Comparison of ENCODE assay signal across 32 cellular contexts in genomic region chr6:130409394-130410095, GRCh38. TPM values are rescaled to one million over a fixed set of nuclear protein-coding genes. Genes with fewer than 3 reads are reported as not detected.
DNase-seq lines count a peak whose midpoint lies in the region; ATAC-seq and TF ChIP-seq lines count a peak whose summit lies in the region.
"Had no signal": no experiment of that assay in that cellular context is flagged by ENCODE, and none has a peak within 500 bp of the region (broad histone marks: within the 10 kb centered on the region; RNA-seq: fewer than 3 reads in every experiment).

No MANE protein-coding gene starts in this region.

- no TSS peak for BruUV-seq in PC-9 (replicated peaks; lab: Mats Ljungman, UMichigan)

- peak overlapping the region; percentile 54 for H3K4me2 ChIP-seq in SK-N-SH
- no peak overlapping the region for H3K4me2 ChIP-seq in smooth muscle cell
- no peak overlapping the region for H3K4me2 ChIP-seq in PC-9

- peaks cover 0 to 11% (median 2%) of the 10 kb centered on the region in 3 donors for H3K36me3 Mint-ChIP-seq in naive thymus-derived CD8-positive, alpha-beta T cell
- H3K36me3 Mint-ChIP-seq: CD8-positive, alpha-beta T cell had no signal

- no peak overlapping the region for H3K4me3 Mint-ChIP-seq in naive thymus-derived CD8-positive, alpha-beta T cell
- H3K4me3 Mint-ChIP-seq: activated B cell treated with CpG ODN at 0.5 μM for 24 hours; activated CD8-positive, alpha-beta memory T cell treated with anti-CD3 and anti-CD28 coated beads, Interleukin-2, amount 10 ng/mL, durations not matched to agents 7 days and 5 days; B cell; CD8-positive, alpha-beta T cell; naive B cell had no signal

- peaks cover 99% of the 10 kb centered on the region for H3K79me2 ChIP-seq in SK-N-SH (ENCODE audit: insufficient read depth)
- peaks cover 100% of the 10 kb centered on the region for H3K79me2 ChIP-seq in smooth muscle cell (ENCODE audit: low read depth)
- no peaks in the 10 kb centered on the region for H3K79me2 ChIP-seq in PC-9 (ENCODE audit: low read depth)

- no peak overlapping the region for H3K9ac ChIP-seq in SK-N-SH
- H3K9ac ChIP-seq in adipocyte (ENCODE audit: low read length) = no peak overlapping the region
- no peak overlapping the region for H3K9ac ChIP-seq in smooth muscle cell (ENCODE audit: low read depth)

- POLR2A ChIA-PET in SK-N-SH (lab: Yijun Ruan, JAX) (no interaction called here), PC-9 (lab: Charles Lee; ENCODE audit: unreplicated experiment) (no interaction called here)
- POLR2A ChIA-PET in naive thymus-derived CD8-positive, alpha-beta T cell (lab: Charles Lee) = no interaction called here

- no peak for TF ChIP-seq CTCF in SK-N-SH (IDR thresholded peaks at IDR 0.05)
- TF ChIP-seq CTCF in smooth muscle cell (IDR thresholded peaks at IDR 0.05; ENCODE audit: borderline replicate concordance, insufficient read depth, poor library complexity, severe bottlenecking) = no peak
- no peak for TF ChIP-seq CTCF in PC-9 (conservative IDR thresholded peaks at IDR 0.05)

- CTCF ChIA-PET in SK-N-SH (lab: Yijun Ruan, JAX) (interaction anchor here (1.0 kb wide), 1 partner anchor 14 kb away, joined by 3 read pairs; no protein-coding TSS in a partner anchor), PC-9 (lab: Charles Lee) (no interaction called here)

- peaks cover 0 to 6% (median 1%) of the 10 kb centered on the region in 4 donors for H3K4me1 Mint-ChIP-seq in naive thymus-derived CD8-positive, alpha-beta T cell
- H3K4me1 Mint-ChIP-seq: activated B cell treated with CpG ODN at 0.5 μM for 24 hours, B cell, naive B cell had no signal

- H3K27ac Mint-ChIP-seq in naive thymus-derived CD8-positive, alpha-beta T cell = no peak overlapping the region
- H3K27ac Mint-ChIP-seq: activated B cell treated with CpG ODN at 0.5 μM for 24 hours; activated CD8-positive, alpha-beta memory T cell treated with anti-CD3 and anti-CD28 coated beads, Interleukin-2, amount 10 ng/mL, durations not matched to agents 7 days and 5 days; B cell; CD8-positive, alpha-beta T cell; naive B cell had no signal

- H3K4me1 ChIP-seq in SK-N-SH (ENCODE audit: control insufficient read depth in 1 of 2, insufficient read depth in 2 of 2, low read depth in 1 of 2, low read length in 1 of 2) (peaks cover 0 to 28% of the 10 kb centered on the region in 2 experiments; a peak in 1 of 4 replicates), adipocyte (ENCODE audit: control insufficient read depth, insufficient read depth, low read length) (peaks cover 36% of the 10 kb centered on the region), smooth muscle cell (ENCODE audit: low read depth) (peaks cover 15% of the 10 kb centered on the region), PC-9 (replicated peaks; ENCODE audit: insufficient read depth) (no peaks in the 10 kb centered on the region)
- H3K4me1 ChIP-seq: left ventricle myocardium inferior, stomach, thyroid gland had no signal

- H3K27me3 ChIP-seq in SK-N-SH (ENCODE audit: insufficient read depth) = no peaks in the 10 kb centered on the region
- no peaks in the 10 kb centered on the region for H3K27me3 ChIP-seq in adipocyte (replicated peaks; ENCODE audit: control insufficient read depth, insufficient read depth, low read length)
- H3K27me3 ChIP-seq in smooth muscle cell (ENCODE audit: low read depth) = no peaks in the 10 kb centered on the region
- no peaks in the 10 kb centered on the region for H3K27me3 ChIP-seq in PC-9 (ENCODE audit: insufficient read depth, low read depth)
- H3K27me3 ChIP-seq: adrenal gland, stomach, thyroid gland had no signal

- WGBS in SK-N-SH (ENCODE audit: low lambda C conversion rate) = 3% methylated on average over 2 of the region's 2 CpGs
- 74% methylated on average over 2 of the region's 2 CpGs for WGBS in smooth muscle cell (ENCODE audit: low lambda C conversion rate)

- no peak for ATAC-seq in SK-N-SH treated with all-trans-retinoic acid at 6 μM for 48 hours
- no peak for ATAC-seq in naive thymus-derived CD8-positive, alpha-beta T cell
- ATAC-seq: activated CD8-positive, alpha-beta memory T cell treated with anti-CD3 and anti-CD28 coated beads, Interleukin-2, amount 10 ng/mL, durations not matched to agents 7 days and 5 days; CD8-positive, alpha-beta T cell; Panc1 had no signal

- H3K4me3 ChIP-seq in SK-N-SH (ENCODE audit: low read depth in 2 of 2, low read length in 1 of 2) (no peak overlapping the region; a peak in 1 of 4 replicates), adipocyte (ENCODE audit: low read length) (no peak overlapping the region), smooth muscle cell (no peak overlapping the region), PC-9 (no peak overlapping the region)
- H3K4me3 ChIP-seq: adrenal gland, left ventricle myocardium inferior, skin epidermis, stomach, thyroid gland had no signal

- no peaks in the 10 kb centered on the region for H3K9me2 ChIP-seq in SK-N-SH
- no peaks in the 10 kb centered on the region for H3K9me2 ChIP-seq in PC-9 (ENCODE audit: insufficient read depth)

- H4K20me1 ChIP-seq in SK-N-SH (ENCODE audit: insufficient read depth) (peaks cover 9% of the 10 kb centered on the region), smooth muscle cell (ENCODE audit: low read depth) (peaks cover 100% of the 10 kb centered on the region), PC-9 (ENCODE audit: insufficient read depth) (no peaks in the 10 kb centered on the region)

- peaks cover 0 to 5% (median 0%) of the 10 kb centered on the region in 9 donors for H3K9me3 Mint-ChIP-seq in naive thymus-derived CD8-positive, alpha-beta T cell
- H3K9me3 Mint-ChIP-seq: activated B cell treated with CpG ODN at 0.5 μM for 24 hours; CD8-positive, alpha-beta T cell had no signal

- intact Hi-C loops in PC-9 (cut with micrococcal nuclease; ENCODE audit: unreplicated experiment) = no loop called here

- no peaks in the 10 kb centered on the region for H3K9me3 ChIP-seq in SK-N-SH
- H3K9me3 ChIP-seq in adipocyte (ENCODE audit: control insufficient read depth, low read length) = peaks cover 9% of the 10 kb centered on the region
- no peaks in the 10 kb centered on the region for H3K9me3 ChIP-seq in smooth muscle cell (replicated peaks; ENCODE audit: low read depth)
- no peaks in the 10 kb centered on the region for H3K9me3 ChIP-seq in PC-9 (ENCODE audit: insufficient read depth, low read depth)
- H3K9me3 ChIP-seq: adrenal gland, thyroid gland had no signal

- H3F3A ChIP-seq in SK-N-SH (replicated peaks; ENCODE audit: insufficient read depth) = peaks cover 18% of the 10 kb centered on the region
- peaks cover 7% of the 10 kb centered on the region for H3F3A ChIP-seq in smooth muscle cell (ENCODE audit: low read depth)
- no peaks in the 10 kb centered on the region for H3F3A ChIP-seq in PC-9 (ENCODE audit: insufficient read depth, low read depth)

- H3K27ac ChIP-seq in SK-N-SH (ENCODE audit: low read depth in 2 of 2, low read length in 1 of 2) (peak overlapping the region; percentile 11 to 68; a peak in 3 of 4 replicates), smooth muscle cell (ENCODE audit: low read depth) (peak overlapping the region; percentile 31), PC-9 (no peak overlapping the region)
- H3K27ac ChIP-seq: adrenal gland, left ventricle myocardium inferior, skin epidermis, stomach, thyroid gland had no signal

- TF ChIP-seq EP300 in SK-N-SH (IDR thresholded peaks at IDR 0.05; ENCODE audit: borderline replicate concordance in 1 of 2, low read depth in 1 of 2, low read length in 1 of 2) = no peak

- peaks cover 0 to 12% (median 0%) of the 10 kb centered on the region in 5 donors for H3K27me3 Mint-ChIP-seq in naive thymus-derived CD8-positive, alpha-beta T cell
- H3K27me3 Mint-ChIP-seq: activated CD8-positive, alpha-beta memory T cell treated with anti-CD3 and anti-CD28 coated beads, Interleukin-2, amount 10 ng/mL, durations not matched to agents 7 days and 5 days had no signal

- no peak for TF ChIP-seq RAD21 in SK-N-SH (IDR thresholded peaks at IDR 0.05; ENCODE audit: low read length)

- H2AFZ ChIP-seq in SK-N-SH (ENCODE audit: low read depth) (no peak overlapping the region), smooth muscle cell (ENCODE audit: low read depth) (no peak overlapping the region), PC-9 (no peak overlapping the region)

- DNase-seq in SK-N-SH (no peak), adipocyte (ENCODE audit: low read depth) (peak; percentile 75), fibroblast of peridontal ligament (ENCODE audit: extremely low read depth) (peak; percentile 63), smooth muscle cell (lab: John Stamatoyannopoulos, UW; ENCODE audit: unreplicated experiment) (no peak), NCI-H748 treated with DMSO at 0.1 percent for 48 hours (lab: John Stamatoyannopoulos, UW) (no peak), PC-9 (no peak)
- DNase-seq in naive thymus-derived CD8-positive, alpha-beta T cell = no peak
- DNase-seq: activated B cell treated with CpG ODN at 0.5 μM for 24 hours; activated CD8-positive, alpha-beta memory T cell treated with anti-CD3 and anti-CD28 coated beads, Interleukin-2, amount 10 ng/mL, durations not matched to agents 7 days and 5 days; activated T-cell treated with anti-CD3 and anti-CD28 coated beads, Interleukin-2, amount 50 U/mL, for 48 hours; adrenal gland; CD8-positive, alpha-beta T cell; DMS 273 treated with DMSO at 0.1 percent for 48 hours; effector CD8-positive, alpha-beta T cell; erythroblast; H7; Karpas-422; left ventricle myocardium inferior; naive B cell; NCI-H1436 treated with DMSO at 0.1 percent for 48 hours; NCI-H2107; nucleus accumbens; SHP77 treated with DMSO at 0.1 percent for 48 hours; stimulated activated CD4-positive, alpha-beta T cell treated with anti-CD3 and anti-CD28 coated beads, Interleukin-1b, Interleukin-23, amount 100 ng/mL, for 48 hours; stimulated activated CD8-positive, alpha-beta memory T cell treated with anti-CD3 and anti-CD28 coated beads, Interleukin-4, amount 100 ng/mL, for 48 hours; stomach; thyroid gland had no signal

- peaks cover 0 to 12% of the 10 kb centered on the region in 2 experiments for H3K36me3 ChIP-seq in SK-N-SH (replicated peaks in 1 of 2; ENCODE audit: control insufficient read depth in 1 of 2, insufficient read depth in 2 of 2, low read length in 1 of 2)
- no peaks in the 10 kb centered on the region for H3K36me3 ChIP-seq in adipocyte (ENCODE audit: control insufficient read depth, insufficient read depth, low read length, severe bottlenecking)
- H3K36me3 ChIP-seq in smooth muscle cell (ENCODE audit: low read depth) = no peaks in the 10 kb centered on the region
- no peaks in the 10 kb centered on the region for H3K36me3 ChIP-seq in PC-9 (ENCODE audit: low read depth)
- H3K36me3 ChIP-seq: adrenal gland, left ventricle myocardium inferior, stomach, thyroid gland had no signal

TF ChIP-seq in SK-N-SH, 30 proteins besides CTCF, POLR2A, EP300 and RAD21 (continues in another document):
- no peak for TF ChIP-seq TCF12 (IDR thresholded peaks at IDR 0.05)

RNA-seq across cellular contexts. Expression of gene TMEM200A, which starts 43.7 kb away (rescaled TPM):
- polyA plus RNA-seq in SK-N-SH (2012; rRNA removed) (32.6 and 36.0 TPM in 2 replicates), smooth muscle cell (71.0 and 84.7 TPM in 2 replicates)
- polyA plus RNA-seq in SK-N-SH (2012; cell fraction: cytosol; rRNA removed) = 55.0 and 59.3 TPM in 2 replicates
- polyA plus RNA-seq in SK-N-SH (2012; cell fraction: nucleus; rRNA removed) = 16.4 and 26.1 TPM in 2 replicates
- total RNA-seq in smooth muscle cell (116 and 126 TPM in 2 replicates), PC-9 (2021) (not detected in 2 replicates)
- total RNA-seq in naive thymus-derived CD8-positive, alpha-beta T cell = under 1 TPM in 1 of 2 experiments, not detected in 1; 0.14 TPM
- polyA plus RNA-seq in naive thymus-derived CD8-positive, alpha-beta T cell = not detected
- total RNA-seq: left ventricle myocardium inferior, NCI-H460 had no signal

Comparison
In these comparisons a context has a peak if more than half of its experiments do, and no peak if none do; other contexts are left out.
1. DNase-seq: peak in adipocyte (single experiment) and fibroblast of peridontal ligament (single experiment); none in SK-N-SH (single experiment), smooth muscle cell (single experiment), NCI-H748 treated with DMSO at 0.1 percent for 48 hours (single experiment), naive thymus-derived CD8-positive, alpha-beta T cell (0 of 10) and PC-9 (0 of 2).
2. RNA of gene TMEM200A, which starts 43.7 kb away (total RNA-seq): 116 to 126 TPM in smooth muscle cell; 0.14 TPM in naive thymus-derived CD8-positive, alpha-beta T cell and not detected in PC-9; every median in the first group is over 100 times any median in the second.